ENCODE assay signal across 23 cellular contexts in genomic region chr3:23734481-23734880, GRCh38.
"Had no signal": no experiment of that assay in that cellular context is flagged by ENCODE, and none has a peak within 500 bp of the region (broad histone marks: within the 10 kb centered on the region; RNA-seq: fewer than 3 reads in every experiment).

No MANE protein-coding gene starts in this region.

- H3K36me3 Mint-ChIP-seq: activated CD4-positive, alpha-beta memory T cell treated with anti-CD3 and anti-CD28 coated beads for 36 hours; activated naive CD4-positive, alpha-beta T cell treated with anti-CD3 and anti-CD28 coated beads, Interleukin-2, amount 50 U/mL, for 72 hours had no signal

- H3K4me3 Mint-ChIP-seq: activated CD4-positive, alpha-beta memory T cell treated with anti-CD3 and anti-CD28 coated beads for 36 hours; activated CD4-positive, alpha-beta T cell treated with anti-CD3 and anti-CD28 coated beads, Interleukin-2, amount 10 ng/mL, durations not matched to agents 7 days and 5 days; activated naive CD8-positive, alpha-beta T cell treated with anti-CD3 and anti-CD28 coated beads, Interleukin-2, amount 50 U/mL, for 24 hours; activated T-cell treated with anti-CD3 and anti-CD28 coated beads, Interleukin-2, amount 50 U/mL, for 4 hours; central memory CD8-positive, alpha-beta T cell; T-helper 17 cell had no signal

- H3K9me3 ChIP-seq: ascending aorta, body of pancreas had no signal

- H3K4me3 ChIP-seq: ascending aorta, body of pancreas had no signal

- DNase-seq: activated CD4-positive, alpha-beta memory T cell treated with anti-CD3 and anti-CD28 coated beads for 36 hours; activated CD4-positive, alpha-beta T cell treated with anti-CD3 and anti-CD28 coated beads, Interleukin-2, amount 10 ng/mL, durations not matched to agents 7 days and 5 days; activated CD4-positive, CD25-positive, alpha-beta regulatory T cell; activated CD8-positive, alpha-beta memory T cell treated with anti-CD3 and anti-CD28 coated beads for 24 hours; activated effector memory CD4-positive, alpha-beta T cell treated with anti-CD3 and anti-CD28 coated beads, Interleukin-2, amount 50 U/mL, for 16 hours; activated naive CD4-positive, alpha-beta T cell treated with Interleukin-2 at 50 U/mL for 16 hours; activated naive CD8-positive, alpha-beta T cell treated with anti-CD3 and anti-CD28 coated beads, Interleukin-2, amount 50 U/mL, for 24 hours; activated T-cell treated with anti-CD3 and anti-CD28 coated beads, Interleukin-2, amount 50 U/mL, for 4 hours; amniotic stem cell; body of pancreas; Karpas-422; NCI-H1048; NCI-H146; NCI-H187 treated with DMSO at 0.1 percent for 48 hours; NCI-H2081 treated with DMSO at 0.1 percent for 48 hours; NCI-H446; NCI-H524; SIG-M5; T-helper 17 cell; T-helper 9 cell had no signal

- H3K27ac Mint-ChIP-seq: activated CD4-positive, alpha-beta memory T cell treated with anti-CD3 and anti-CD28 coated beads for 36 hours; activated CD4-positive, alpha-beta T cell treated with anti-CD3 and anti-CD28 coated beads, Interleukin-2, amount 10 ng/mL, durations not matched to agents 7 days and 5 days; activated naive CD4-positive, alpha-beta T cell treated with anti-CD3 and anti-CD28 coated beads, Interleukin-2, amount 50 U/mL, for 72 hours; activated naive CD8-positive, alpha-beta T cell treated with anti-CD3 and anti-CD28 coated beads, Interleukin-2, amount 50 U/mL, for 24 hours; T-helper 17 cell had no signal

- ATAC-seq: activated naive CD4-positive, alpha-beta T cell treated with anti-CD3 and anti-CD28 coated beads, Interleukin-2, amount 50 U/mL, for 72 hours; activated naive CD8-positive, alpha-beta T cell treated with anti-CD3 and anti-CD28 coated beads, Interleukin-2, amount 50 U/mL, for 24 hours; activated T-cell treated with anti-CD3 and anti-CD28 coated beads, Interleukin-2, amount 50 U/mL, for 4 hours; body of pancreas; T-helper 17 cell had no signal

- H3K27me3 Mint-ChIP-seq: central memory CD8-positive, alpha-beta T cell; T-helper 17 cell had no signal

- H3K4me1 Mint-ChIP-seq: activated CD4-positive, alpha-beta T cell treated with anti-CD3 and anti-CD28 coated beads, Interleukin-2, amount 10 ng/mL, durations not matched to agents 7 days and 5 days; central memory CD8-positive, alpha-beta T cell had no signal

- H3K27me3 ChIP-seq: ascending aorta, body of pancreas had no signal

- H3K27ac ChIP-seq: ascending aorta, body of pancreas had no signal

- H3K9me3 Mint-ChIP-seq: activated CD4-positive, alpha-beta memory T cell treated with anti-CD3 and anti-CD28 coated beads for 36 hours; activated CD4-positive, alpha-beta T cell treated with anti-CD3 and anti-CD28 coated beads, Interleukin-2, amount 10 ng/mL, durations not matched to agents 7 days and 5 days; activated naive CD8-positive, alpha-beta T cell treated with anti-CD3 and anti-CD28 coated beads, Interleukin-2, amount 50 U/mL, for 24 hours; activated T-cell treated with anti-CD3 and anti-CD28 coated beads, Interleukin-2, amount 50 U/mL, for 4 hours; central memory CD8-positive, alpha-beta T cell had no signal

- H3K36me3 ChIP-seq: ascending aorta had no signal
